In the genomic region with DNA sequence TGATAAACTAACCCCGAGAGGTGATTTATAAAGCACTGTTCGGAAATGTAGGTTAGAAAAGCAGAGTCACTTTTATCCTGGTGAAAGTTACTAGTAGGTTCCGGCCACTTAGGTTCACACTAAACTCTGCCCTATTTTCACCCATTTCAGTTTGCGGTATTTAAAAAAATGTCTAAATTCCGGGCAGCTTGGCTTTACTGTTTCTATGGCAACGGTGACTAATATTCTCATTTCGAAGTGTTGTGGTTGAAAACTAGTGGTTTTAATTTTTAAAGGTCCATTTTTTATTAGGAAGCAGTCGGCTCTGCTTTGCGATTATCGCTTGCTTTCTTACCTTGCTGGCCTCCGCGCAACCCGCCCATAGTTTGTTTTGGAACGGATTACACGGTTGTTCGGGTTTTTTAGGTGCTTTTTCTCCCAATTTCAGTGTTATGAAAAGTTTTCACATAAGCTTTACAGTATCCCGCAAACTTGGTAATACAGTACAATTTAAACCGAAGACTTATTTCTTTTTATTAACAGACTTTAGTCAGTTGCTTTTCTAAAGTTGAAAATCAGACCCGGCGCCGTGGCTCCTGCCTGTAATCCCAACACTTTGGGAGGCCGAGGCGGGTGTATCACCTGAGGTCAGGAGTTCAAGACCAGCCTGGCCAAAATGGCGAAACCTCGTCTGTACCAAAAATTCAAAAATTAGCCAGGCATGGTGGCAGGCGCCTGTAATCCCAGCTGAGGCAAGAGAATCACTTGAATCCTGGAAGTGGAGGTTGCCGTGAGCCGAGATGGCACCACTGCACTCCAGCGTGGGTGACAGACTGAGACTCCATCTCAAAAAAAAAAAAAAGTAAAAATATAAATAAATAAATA, we compare ENCODE assay signal across 8 cellular contexts. TPM values are rescaled to one million over a fixed set of nuclear protein-coding genes. Genes with fewer than 3 reads are reported as not detected.
DNase-seq lines count a peak whose midpoint lies in the region; ATAC-seq and TF ChIP-seq lines count a peak whose summit lies in the region.

No MANE protein-coding gene starts in this region.

- H3K4me1 ChIP-seq in effector memory CD4-positive, alpha-beta T cell (ENCODE audit: control insufficient read depth, insufficient read depth, low read length, poor library complexity, severe bottlenecking) = peaks cover 11% of the 10 kb centered on the region

- intact Hi-C loops in activated B cell treated with CpG ODN at 0.5 μM for 24 hours (cut with micrococcal nuclease) = loop anchor here (10.0 kb wide), 2 partner anchors 1135 to 1775 kb away; partner anchors contain the start of genes JAK2 and RIC1

- CTCF ChIA-PET in activated B cell treated with CpG ODN at 0.5 μM for 24 hours (lab: Charles Lee) = interaction anchor here (0.8 to 1.1 kb wide), 2 partner anchors 20 to 73 kb away, joined by 3 read pairs; no protein-coding TSS in a partner anchor

- peak overlapping the region; percentile 96 for H3K27ac ChIP-seq in effector memory CD4-positive, alpha-beta T cell (ENCODE audit: insufficient read depth, low read length, poor library complexity, severe bottlenecking)

- H3K27ac Mint-ChIP-seq in activated B cell treated with CpG ODN at 0.5 μM for 24 hours = peak overlapping the region; percentile 100
- H3K27ac Mint-ChIP-seq in naive thymus-derived CD8-positive, alpha-beta T cell = peak overlapping the region; percentile 92 to 100 (median 97)

- TF ChIP-seq CTCF in activated B cell treated with CpG ODN at 0.5 μM for 24 hours (IDR thresholded peaks at IDR 0.05) = no peak

- in situ Hi-C loops in KBM-7 (cut with MboI; ENCODE audit: low pct_unique_long_range_greater_than_20kb, low sequenced_read_pairs) = no loop called here

- peaks cover 5% of the 10 kb centered on the region for H3K9me3 Mint-ChIP-seq in activated B cell treated with CpG ODN at 0.5 μM for 24 hours
- peaks cover 0 to 10% (median 4%) of the 10 kb centered on the region in 9 donors for H3K9me3 Mint-ChIP-seq in naive thymus-derived CD8-positive, alpha-beta T cell

- H3K9me3 ChIP-seq in effector memory CD4-positive, alpha-beta T cell (ENCODE audit: control insufficient read depth, low read length) = no peaks in the 10 kb centered on the region

- no peaks in the 10 kb centered on the region for H3K27me3 ChIP-seq in effector memory CD4-positive, alpha-beta T cell (replicated peaks; ENCODE audit: control insufficient read depth, insufficient read depth, low read length, poor library complexity, severe bottlenecking)

- no peaks in the 10 kb centered on the region for H3K36me3 ChIP-seq in effector memory CD4-positive, alpha-beta T cell (ENCODE audit: control insufficient read depth, insufficient read depth, low read length)

- peak overlapping the region; percentile 99 for H3K4me3 Mint-ChIP-seq in activated B cell treated with CpG ODN at 0.5 μM for 24 hours
- H3K4me3 Mint-ChIP-seq in naive thymus-derived CD8-positive, alpha-beta T cell = peak overlapping the region; percentile 90 to 99 (median 96)

- peaks cover 27% of the 10 kb centered on the region for H3K36me3 Mint-ChIP-seq in activated B cell treated with CpG ODN at 0.5 μM for 24 hours (ENCODE audit: low read depth)
- H3K36me3 Mint-ChIP-seq in naive thymus-derived CD8-positive, alpha-beta T cell = peaks cover 4 to 9% (median 6%) of the 10 kb centered on the region in 3 donors

- POLR2A ChIA-PET in activated B cell treated with CpG ODN at 0.5 μM for 24 hours (lab: Charles Lee) = interaction anchor here (0.6 to 13.7 kb wide), 13 partner anchors 9 to 752 kb away, joined by 3 to 853 read pairs (median 25); partner anchors contain the start of genes GLDC and UHRF2
- POLR2A ChIA-PET in naive thymus-derived CD8-positive, alpha-beta T cell (lab: Charles Lee) = interaction anchor here (0.5 to 5.8 kb wide), 13 partner anchors 11 to 752 kb away, joined by 3 to 135 read pairs (median 23); partner anchors contain the start of gene UHRF2

- peak; percentile 89 for DNase-seq in EH (ENCODE audit: low read depth)
- peak; percentile 64 for DNase-seq in KBM-7
- no peak for DNase-seq in activated B cell treated with CpG ODN at 0.5 μM for 24 hours
- DNase-seq in effector memory CD4-positive, alpha-beta T cell = peak; percentile 18 to 28 (median 19)
- peak in 6 of 10 donors; percentile 11 to 64 (median 21) for DNase-seq in naive thymus-derived CD8-positive, alpha-beta T cell
- no peak for DNase-seq in UCSD-AML1 (lab: John Stamatoyannopoulos, UW; ENCODE audit: unreplicated experiment)

- peak; percentile 11 for ATAC-seq in GM21423 (IDR thresholded peaks at IDR 0.05; ENCODE audit: unreplicated experiment)
- peak; percentile 0 for ATAC-seq in activated B cell treated with CpG ODN at 0.5 μM for 24 hours (ENCODE audit: low read depth)
- no peak for ATAC-seq in naive thymus-derived CD8-positive, alpha-beta T cell
- no peak for ATAC-seq in HG02623 (IDR thresholded peaks at IDR 0.05; ENCODE audit: unreplicated experiment)

- peaks cover 54% of the 10 kb centered on the region for H3K4me1 Mint-ChIP-seq in activated B cell treated with CpG ODN at 0.5 μM for 24 hours
- H3K4me1 Mint-ChIP-seq in naive thymus-derived CD8-positive, alpha-beta T cell = peaks cover 19 to 52% (median 45%) of the 10 kb centered on the region in 4 donors

- H3K4me3 ChIP-seq in effector memory CD4-positive, alpha-beta T cell (ENCODE audit: insufficient read depth, low read depth, low read length, poor library complexity, severe bottlenecking) = peak overlapping the region; percentile 95

- no peaks in the 10 kb centered on the region for H3K27me3 Mint-ChIP-seq in activated B cell treated with CpG ODN at 0.5 μM for 24 hours
- peaks cover 0 to 2% (median 0%) of the 10 kb centered on the region in 5 donors for H3K27me3 Mint-ChIP-seq in naive thymus-derived CD8-positive, alpha-beta T cell

RNA-seq across cellular contexts. Expression of gene KDM4C, which starts 1.6 kb away (rescaled TPM):
- total RNA-seq in activated B cell treated with CpG ODN at 0.5 μM for 24 hours = 90.7 and 113 TPM in 2 replicates
- total RNA-seq in naive thymus-derived CD8-positive, alpha-beta T cell = 10 to 100 TPM; 74.5 to 83.6 TPM
- 10 to 100 TPM; 27.5 to 27.8 (median 27.6) TPM for polyA plus RNA-seq in naive thymus-derived CD8-positive, alpha-beta T cell

Comparison
In these comparisons a context has a peak if more than half of its experiments do, and no peak if none do; other contexts are left out.
1. DNase-seq: peak in EH (single experiment), KBM-7 (single experiment), effector memory CD4-positive, alpha-beta T cell (3 of 3) and naive thymus-derived CD8-positive, alpha-beta T cell (6 of 10); none in activated B cell treated with CpG ODN at 0.5 μM for 24 hours (single experiment) and UCSD-AML1 (single experiment).
2. ATAC-seq: peak in GM21423 (single experiment) and activated B cell treated with CpG ODN at 0.5 μM for 24 hours (single experiment); none in naive thymus-derived CD8-positive, alpha-beta T cell (0 of 2) and HG02623 (single experiment).